In the genomic region with DNA sequence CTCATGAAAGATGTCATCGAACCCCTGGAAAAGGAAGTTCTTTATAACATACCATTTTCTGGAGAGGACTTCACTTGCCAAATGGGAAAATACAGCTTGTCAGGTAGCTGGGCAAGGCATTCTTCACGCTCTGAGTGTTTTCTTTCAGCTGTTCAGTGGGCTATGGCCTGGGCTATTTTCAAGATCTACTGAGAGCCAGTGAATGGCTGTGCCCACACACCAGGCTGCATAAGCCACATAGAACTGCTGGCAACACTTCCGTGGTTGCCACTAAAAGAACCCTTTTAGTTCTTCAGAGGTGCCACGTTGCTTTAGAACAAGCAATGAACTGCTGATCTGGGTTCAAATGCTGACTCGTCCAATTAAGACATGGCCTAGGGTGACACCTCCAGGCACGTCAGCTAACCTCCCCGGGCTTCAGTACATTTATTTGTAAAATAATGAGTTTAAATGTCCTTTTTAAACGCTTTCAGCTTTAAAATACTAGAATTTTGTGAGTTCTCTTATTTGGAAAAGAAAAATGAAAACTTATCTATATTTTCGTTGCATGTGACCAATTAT, we compare ENCODE assay signal across 2 cellular contexts.
TF ChIP-seq lines count a peak whose summit lies in the region.

No MANE protein-coding gene starts in this region.

TF ChIP-seq in GM23338, 12 proteins besides CTCF, POLR2A, EP300 and RAD21:
- TF ChIP-seq EZH2 (IDR thresholded peaks at IDR 0.05; ENCODE audit: low read depth, unreplicated experiment), result no peak
- no peak for TF ChIP-seq EZH2phosphoT487 (IDR thresholded peaks at IDR 0.05; ENCODE audit: unreplicated experiment)
- TF ChIP-seq CREB1 (CRISPR knock-in tag; IDR thresholded peaks at IDR 0.05; ENCODE audit: low read depth), result no peak
- TF ChIP-seq, protein P1, sequence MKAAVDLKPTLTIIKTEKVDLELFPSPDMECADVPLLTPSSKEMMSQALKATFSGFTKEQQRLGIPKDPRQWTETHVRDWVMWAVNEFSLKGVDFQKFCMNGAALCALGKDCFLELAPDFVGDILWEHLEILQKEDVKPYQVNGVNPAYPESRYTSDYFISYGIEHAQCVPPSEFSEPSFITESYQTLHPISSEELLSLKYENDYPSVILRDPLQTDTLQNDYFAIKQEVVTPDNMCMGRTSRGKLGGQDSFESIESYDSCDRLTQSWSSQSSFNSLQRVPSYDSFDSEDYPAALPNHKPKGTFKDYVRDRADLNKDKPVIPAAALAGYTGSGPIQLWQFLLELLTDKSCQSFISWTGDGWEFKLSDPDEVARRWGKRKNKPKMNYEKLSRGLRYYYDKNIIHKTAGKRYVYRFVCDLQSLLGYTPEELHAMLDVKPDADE (IDR thresholded peaks at IDR 0.05), result no peak
- no peak for TF ChIP-seq JUNB (IDR thresholded peaks at IDR 0.05; ENCODE audit: unreplicated experiment)
- TF ChIP-seq, protein P2, sequence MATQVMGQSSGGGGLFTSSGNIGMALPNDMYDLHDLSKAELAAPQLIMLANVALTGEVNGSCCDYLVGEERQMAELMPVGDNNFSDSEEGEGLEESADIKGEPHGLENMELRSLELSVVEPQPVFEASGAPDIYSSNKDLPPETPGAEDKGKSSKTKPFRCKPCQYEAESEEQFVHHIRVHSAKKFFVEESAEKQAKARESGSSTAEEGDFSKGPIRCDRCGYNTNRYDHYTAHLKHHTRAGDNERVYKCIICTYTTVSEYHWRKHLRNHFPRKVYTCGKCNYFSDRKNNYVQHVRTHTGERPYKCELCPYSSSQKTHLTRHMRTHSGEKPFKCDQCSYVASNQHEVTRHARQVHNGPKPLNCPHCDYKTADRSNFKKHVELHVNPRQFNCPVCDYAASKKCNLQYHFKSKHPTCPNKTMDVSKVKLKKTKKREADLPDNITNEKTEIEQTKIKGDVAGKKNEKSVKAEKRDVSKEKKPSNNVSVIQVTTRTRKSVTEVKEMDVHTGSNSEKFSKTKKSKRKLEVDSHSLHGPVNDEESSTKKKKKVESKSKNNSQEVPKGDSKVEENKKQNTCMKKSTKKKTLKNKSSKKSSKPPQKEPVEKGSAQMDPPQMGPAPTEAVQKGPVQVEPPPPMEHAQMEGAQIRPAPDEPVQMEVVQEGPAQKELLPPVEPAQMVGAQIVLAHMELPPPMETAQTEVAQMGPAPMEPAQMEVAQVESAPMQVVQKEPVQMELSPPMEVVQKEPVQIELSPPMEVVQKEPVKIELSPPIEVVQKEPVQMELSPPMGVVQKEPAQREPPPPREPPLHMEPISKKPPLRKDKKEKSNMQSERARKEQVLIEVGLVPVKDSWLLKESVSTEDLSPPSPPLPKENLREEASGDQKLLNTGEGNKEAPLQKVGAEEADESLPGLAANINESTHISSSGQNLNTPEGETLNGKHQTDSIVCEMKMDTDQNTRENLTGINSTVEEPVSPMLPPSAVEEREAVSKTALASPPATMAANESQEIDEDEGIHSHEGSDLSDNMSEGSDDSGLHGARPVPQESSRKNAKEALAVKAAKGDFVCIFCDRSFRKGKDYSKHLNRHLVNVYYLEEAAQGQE (IDR thresholded peaks at IDR 0.05; ENCODE audit: unreplicated experiment), result no peak

TF ChIP-seq in K562, 482 proteins besides CTCF, POLR2A, EP300 and RAD21:
- peak; percentile 88 for TF ChIP-seq ZNF316 (IDR thresholded peaks at IDR 0.05)
- peak; percentile 48 for TF ChIP-seq MAFF (IDR thresholded peaks at IDR 0.05; ENCODE audit: low read length)
- no peak for TF ChIP-seq BRCA1 (IDR thresholded peaks at IDR 0.05)
- no peak for TF ChIP-seq BRCA1 (CRISPR knock-in tag; IDR thresholded peaks at IDR 0.05)
- no peak for TF ChIP-seq TBL1XR1 (IDR thresholded peaks at IDR 0.05; ENCODE audit: low read length in 2 of 2)
- TF ChIP-seq C11orf30 (IDR thresholded peaks at IDR 0.05; ENCODE audit: low read depth), result peak; percentile 79
- TF ChIP-seq, protein P3, sequence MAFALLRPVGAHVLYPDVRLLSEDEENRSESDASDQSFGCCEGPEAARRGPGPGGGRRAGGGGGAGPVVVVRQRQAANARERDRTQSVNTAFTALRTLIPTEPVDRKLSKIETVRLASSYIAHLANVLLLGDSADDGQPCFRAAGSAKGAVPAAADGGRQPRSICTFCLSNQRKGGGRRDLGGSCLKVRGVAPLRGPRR (CRISPR knock-in tag; IDR thresholded peaks at IDR 0.05), result no peak
- TF ChIP-seq, protein P4, sequence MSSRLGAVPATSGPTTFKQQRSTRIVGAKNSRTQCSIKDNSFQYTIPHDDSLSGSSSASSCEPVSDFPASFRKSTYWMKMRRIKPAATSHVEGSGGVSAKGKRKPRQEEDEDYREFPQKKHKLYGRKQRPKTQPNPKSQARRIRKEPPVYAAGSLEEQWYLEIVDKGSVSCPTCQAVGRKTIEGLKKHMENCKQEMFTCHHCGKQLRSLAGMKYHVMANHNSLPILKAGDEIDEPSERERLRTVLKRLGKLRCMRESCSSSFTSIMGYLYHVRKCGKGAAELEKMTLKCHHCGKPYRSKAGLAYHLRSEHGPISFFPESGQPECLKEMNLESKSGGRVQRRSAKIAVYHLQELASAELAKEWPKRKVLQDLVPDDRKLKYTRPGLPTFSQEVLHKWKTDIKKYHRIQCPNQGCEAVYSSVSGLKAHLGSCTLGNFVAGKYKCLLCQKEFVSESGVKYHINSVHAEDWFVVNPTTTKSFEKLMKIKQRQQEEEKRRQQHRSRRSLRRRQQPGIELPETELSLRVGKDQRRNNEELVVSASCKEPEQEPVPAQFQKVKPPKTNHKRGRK (tag; IDR thresholded peaks at IDR 0.05), result no peak
- TF ChIP-seq ZBTB1 (CRISPR knock-in tag; IDR thresholded peaks at IDR 0.05; ENCODE audit: borderline replicate concordance, low read depth), result no peak
- TF ChIP-seq MAFK (IDR thresholded peaks at IDR 0.05; ENCODE audit: low read length), result peak; percentile 33; the same call in 1 of the 2 replicates
- TF ChIP-seq ZNF699 (CRISPR knock-in tag; IDR thresholded peaks at IDR 0.05; ENCODE audit: insufficient replicate concordance), result no peak
- TF ChIP-seq MAFG (tag; conservative IDR thresholded peaks at IDR 0.05), result peak; percentile 57
